Comparison of ENCODE assay signal across 9 cellular contexts in genomic region chr5:55821731-55822512, GRCh38. TPM values are rescaled to one million over a fixed set of nuclear protein-coding genes. Genes with fewer than 3 reads are reported as not detected.
A peak's percentile ranks its signal among the peaks of the same experiment; 100 is the strongest.
DNase-seq lines count a peak whose midpoint lies in the region; ATAC-seq and TF ChIP-seq lines count a peak whose summit lies in the region.
"Had no signal": no experiment of that assay in that cellular context is flagged by ENCODE, and none has a peak within 500 bp of the region (broad histone marks: within the 10 kb centered on the region; RNA-seq: fewer than 3 reads in every experiment).

No MANE protein-coding gene starts in this region.

- in situ Hi-C loops in brain microvascular endothelial cell (cut with HindIII; ENCODE audit: low pct_ligation_motif_present, low sequenced_read_pairs) (no loop called here), transverse colon (cut with MboI; ENCODE audit: low pct_ligation_motif_present in 1 of 4, low pct_unique_long_range_greater_than_20kb in 1 of 4, low sequenced_read_pairs in 3 of 4) (no loop called here)

- TF ChIP-seq CTCF in brain microvascular endothelial cell (IDR thresholded peaks at IDR 0.05; ENCODE audit: low read depth, low read length, missing control alignments) (no peak), transverse colon (IDR thresholded peaks at IDR 0.05) (no peak)

- TF ChIP-seq POLR2A in transverse colon (IDR thresholded peaks at IDR 0.05), result no peak

- no peak overlapping the region for H3K27ac ChIP-seq in brain microvascular endothelial cell
- no peak overlapping the region for H3K27ac ChIP-seq in subcutaneous abdominal adipose tissue (ENCODE audit: low read depth, low read length)
- no peak overlapping the region for H3K27ac ChIP-seq in transverse colon

- H3K9ac ChIP-seq in subcutaneous abdominal adipose tissue (ENCODE audit: low read length in 5 of 5), result no peak overlapping the region

- H3K36me3 ChIP-seq in brain microvascular endothelial cell (replicated peaks) (no peaks in the 10 kb centered on the region), subcutaneous abdominal adipose tissue (ENCODE audit: control insufficient read depth in 5 of 5, insufficient read depth in 5 of 5, low read length in 5 of 5) (no peaks in the 10 kb centered on the region), transverse colon (no peaks in the 10 kb centered on the region)

- peaks cover 0 to 10% (median 8%) of the 10 kb centered on the region in 5 donors for H3K4me1 ChIP-seq in subcutaneous abdominal adipose tissue (ENCODE audit: control insufficient read depth in 5 of 5, insufficient read depth in 5 of 5, low read length in 5 of 5)
- peaks cover 0 to 7% (median 0%) of the 10 kb centered on the region in 4 donors for H3K4me1 ChIP-seq in transverse colon

- DNase-seq in activated CD4-positive, alpha-beta T cell treated with anti-CD3 and anti-CD28 coated beads for 48 hours, result peak; percentile 5
- DNase-seq in activated CD4-positive, alpha-beta T cell treated with anti-CD3 and anti-CD28 coated beads, Interleukin-2, amount 50 U/mL, for 4 hours, result no peak
- DNase-seq in brain microvascular endothelial cell (no peak), iPS-NIHi7 (ENCODE audit: extremely low spot score) (peak; percentile 76), transverse colon (no peak), NCI-H2196 (lab: John Stamatoyannopoulos, UW; ENCODE audit: unreplicated experiment) (no peak)
- DNase-seq: effector CD4-positive, alpha-beta T cell had no signal

- 40 to 41% methylated on average over 12 to 36 of the region's 45 CpGs for WGBS in transverse colon (ENCODE audit: low coverage in 1 of 2), 2 donors

- no peak for TF ChIP-seq EP300 in transverse colon (IDR thresholded peaks at IDR 0.05; ENCODE audit: low read depth)

- no peaks in the 10 kb centered on the region for H3K9me3 ChIP-seq in subcutaneous abdominal adipose tissue (ENCODE audit: control insufficient read depth in 5 of 5, low read length in 5 of 5)
- H3K9me3 ChIP-seq in transverse colon, result no peaks in the 10 kb centered on the region

- H3K27me3 ChIP-seq in brain microvascular endothelial cell (replicated peaks) (no peaks in the 10 kb centered on the region), subcutaneous abdominal adipose tissue (ENCODE audit: control insufficient read depth in 5 of 5, insufficient read depth in 4 of 5, low read length in 5 of 5) (peaks cover 5 to 23% (median 10%) of the 10 kb centered on the region in 5 donors), transverse colon (peaks cover 34% of the 10 kb centered on the region)

- intact Hi-C loops in transverse colon (cut with DNase I; ENCODE audit: low total_unique reads), result no loop called here

- no peak for ATAC-seq in GM21619 (IDR thresholded peaks at IDR 0.05; ENCODE audit: unreplicated experiment)

- H3K4me3 ChIP-seq in brain microvascular endothelial cell (ENCODE audit: low read depth, low read length) (peak overlapping the region; percentile 52), subcutaneous abdominal adipose tissue (ENCODE audit: low read depth in 1 of 5, low read length in 5 of 5) (peak overlapping the region in 3 of 5 donors; percentile 42 to 73 (median 64)), transverse colon (peak overlapping the region in 1 of 4 donors; percentile 41)

RNA-seq across cellular contexts. Expression of gene IL31RA, which starts 29.2 kb away (rescaled TPM):
- total RNA-seq in transverse colon, result not detected

Comparison
In these comparisons a context has a peak if more than half of its experiments do, and no peak if none do; other contexts are left out.
1. DNase-seq: peak in activated CD4-positive, alpha-beta T cell treated with anti-CD3 and anti-CD28 coated beads for 48 hours (single experiment) and iPS-NIHi7 (single experiment); none in activated CD4-positive, alpha-beta T cell treated with anti-CD3 and anti-CD28 coated beads, Interleukin-2, amount 50 U/mL, for 4 hours (0 of 2), brain microvascular endothelial cell (single experiment), transverse colon (single experiment) and NCI-H2196 (single experiment).